Comparison of ENCODE assay signal across 26 cellular contexts in genomic region chr12:131042848-131043245, GRCh38.
"Had no signal": no experiment of that assay in that cellular context is flagged by ENCODE, and none has a peak within 500 bp of the region (broad histone marks: within the 10 kb centered on the region; RNA-seq: fewer than 3 reads in every experiment).

No MANE protein-coding gene starts in this region.

- H3K4me3 ChIP-seq: breast epithelium, esophagus muscularis mucosa, heart left ventricle, neural progenitor cell, skin epidermis had no signal

- DNase-seq: activated CD4-positive, alpha-beta T cell treated with anti-CD3 and anti-CD28 coated beads for 36 hours; activated CD4-positive, CD25-positive, alpha-beta regulatory T cell; activated CD8-positive, alpha-beta memory T cell treated with anti-CD3 and anti-CD28 coated beads, Interleukin-2, amount 10 ng/mL, durations not matched to agents 7 days and 5 days; activated CD8-positive, alpha-beta T cell treated with anti-CD3 and anti-CD28 coated beads, Interleukin-2, amount 10 ng/mL, durations not matched to agents 7 days and 5 days; activated naive CD8-positive, alpha-beta T cell treated with anti-CD3 and anti-CD28 coated beads, Interleukin-2, amount 50 U/mL, for 24 hours; activated T-cell treated with anti-CD3 and anti-CD28 coated beads, Interleukin-2, amount 50 U/mL, for 48 hours; amygdala; foreskin keratinocyte; hypothalamus; immature natural killer cell; mesenchymal stem cell; natural killer cell; stimulated activated CD4-positive, alpha-beta T cell treated with anti-CD3 and anti-CD28 coated beads, Interleukin-4, amount 100 ng/mL, for 24 hours had no signal

- H3K9me3 ChIP-seq: breast epithelium, esophagus muscularis mucosa, heart left ventricle had no signal

- H3K27ac Mint-ChIP-seq: activated CD4-positive, alpha-beta T cell treated with anti-CD3 and anti-CD28 coated beads for 36 hours; activated CD8-positive, alpha-beta memory T cell treated with anti-CD3 and anti-CD28 coated beads, Interleukin-2, amount 10 ng/mL, durations not matched to agents 7 days and 5 days; activated CD8-positive, alpha-beta T cell treated with anti-CD3 and anti-CD28 coated beads, Interleukin-2, amount 10 ng/mL, durations not matched to agents 7 days and 5 days; activated naive CD4-positive, alpha-beta T cell treated with anti-CD3 and anti-CD28 coated beads, Interleukin-2, amount 50 U/mL, for 24 hours; activated naive CD8-positive, alpha-beta T cell treated with anti-CD3 and anti-CD28 coated beads, Interleukin-2, amount 50 U/mL, for 24 hours; activated T-helper 2 cell treated with anti-CD3 and anti-CD28 coated beads, Interferon-gamma antibody, Interleukin-2, Interleukin-4, amounts not matched to agents 10 μg/mL and 5 μg/mL and 100 μg/mL, durations not matched to agents 14 hours and 24 hours and 36 hours; dendritic cell treated with granulocyte-macrophage colony-stimulating factor and Interleukin-4, amounts not matched to agents 40 ng/mL and 50 ng/mL, for 4 days; immature natural killer cell; natural killer cell; neural progenitor cell; stimulated activated effector memory CD8-positive, alpha-beta T cell treated with anti-CD3 and anti-CD28 coated beads, Interleukin-12 subunit alpha, Interleukin-12 subunit beta, amount 100 ng/mL, for 72 hours; stimulated activated naive CD8-positive, alpha-beta T cell treated with anti-CD3 and anti-CD28 coated beads, Interleukin-15, Interleukin-2, amounts not matched to agents 100 ng/mL and 50 ng/mL, for 24 hours; type B pancreatic cell had no signal

- H3K36me3 ChIP-seq: breast epithelium, neural progenitor cell had no signal

- H3K27ac ChIP-seq: breast epithelium, esophagus muscularis mucosa, foreskin keratinocyte, heart left ventricle, neural progenitor cell, skin epidermis had no signal

- H3K27me3 ChIP-seq: breast epithelium, esophagus muscularis mucosa, foreskin keratinocyte, heart left ventricle, neural progenitor cell had no signal

- H3K4me3 Mint-ChIP-seq: activated CD4-positive, alpha-beta T cell treated with anti-CD3 and anti-CD28 coated beads for 36 hours; activated CD8-positive, alpha-beta memory T cell treated with anti-CD3 and anti-CD28 coated beads, Interleukin-2, amount 10 ng/mL, durations not matched to agents 7 days and 5 days; activated CD8-positive, alpha-beta T cell treated with anti-CD3 and anti-CD28 coated beads, Interleukin-2, amount 10 ng/mL, durations not matched to agents 7 days and 5 days; activated naive CD4-positive, alpha-beta T cell treated with anti-CD3 and anti-CD28 coated beads, Interleukin-2, amount 50 U/mL, for 24 hours; activated naive CD8-positive, alpha-beta T cell treated with anti-CD3 and anti-CD28 coated beads, Interleukin-2, amount 50 U/mL, for 24 hours; central memory CD8-positive, alpha-beta T cell; dendritic cell treated with granulocyte-macrophage colony-stimulating factor and Interleukin-4, amounts not matched to agents 40 ng/mL and 50 ng/mL, for 4 days; immature natural killer cell; natural killer cell; neural progenitor cell; stimulated activated effector memory CD8-positive, alpha-beta T cell treated with anti-CD3 and anti-CD28 coated beads, Interleukin-12 subunit alpha, Interleukin-12 subunit beta, amount 100 ng/mL, for 72 hours; stimulated activated naive CD8-positive, alpha-beta T cell treated with anti-CD3 and anti-CD28 coated beads, Interleukin-15, Interleukin-2, amounts not matched to agents 100 ng/mL and 50 ng/mL, for 24 hours; type B pancreatic cell had no signal

- H3K9ac ChIP-seq: neural progenitor cell had no signal

- H3K4me1 Mint-ChIP-seq: activated CD4-positive, alpha-beta T cell treated with anti-CD3 and anti-CD28 coated beads for 36 hours; activated CD8-positive, alpha-beta memory T cell treated with anti-CD3 and anti-CD28 coated beads, Interleukin-2, amount 10 ng/mL, durations not matched to agents 7 days and 5 days; activated naive CD4-positive, alpha-beta T cell treated with anti-CD3 and anti-CD28 coated beads, Interleukin-2, amount 50 U/mL, for 24 hours; activated naive CD8-positive, alpha-beta T cell treated with anti-CD3 and anti-CD28 coated beads, Interleukin-2, amount 50 U/mL, for 24 hours; central memory CD8-positive, alpha-beta T cell; immature natural killer cell; natural killer cell had no signal

- H3K9me3 Mint-ChIP-seq: activated naive CD4-positive, alpha-beta T cell treated with anti-CD3 and anti-CD28 coated beads, Interleukin-2, amount 50 U/mL, for 24 hours; dendritic cell treated with granulocyte-macrophage colony-stimulating factor and Interleukin-4, amounts not matched to agents 40 ng/mL and 50 ng/mL, for 4 days; natural killer cell; stimulated activated effector memory CD8-positive, alpha-beta T cell treated with anti-CD3 and anti-CD28 coated beads, Interleukin-12 subunit alpha, Interleukin-12 subunit beta, amount 100 ng/mL, for 72 hours; type B pancreatic cell had no signal

- H3K4me2 ChIP-seq: neural progenitor cell had no signal

- H3K36me3 Mint-ChIP-seq: activated CD8-positive, alpha-beta memory T cell treated with anti-CD3 and anti-CD28 coated beads, Interleukin-2, amount 10 ng/mL, durations not matched to agents 7 days and 5 days; activated naive CD4-positive, alpha-beta T cell treated with anti-CD3 and anti-CD28 coated beads, Interleukin-2, amount 50 U/mL, for 24 hours; immature natural killer cell; natural killer cell; neural progenitor cell; stimulated activated effector memory CD8-positive, alpha-beta T cell treated with anti-CD3 and anti-CD28 coated beads, Interleukin-12 subunit alpha, Interleukin-12 subunit beta, amount 100 ng/mL, for 72 hours had no signal

- H3K27me3 Mint-ChIP-seq: activated CD4-positive, alpha-beta T cell treated with anti-CD3 and anti-CD28 coated beads for 36 hours; activated CD8-positive, alpha-beta memory T cell treated with anti-CD3 and anti-CD28 coated beads, Interleukin-2, amount 10 ng/mL, durations not matched to agents 7 days and 5 days; activated naive CD4-positive, alpha-beta T cell treated with anti-CD3 and anti-CD28 coated beads, Interleukin-2, amount 50 U/mL, for 24 hours; activated naive CD8-positive, alpha-beta T cell treated with anti-CD3 and anti-CD28 coated beads, Interleukin-2, amount 50 U/mL, for 24 hours; central memory CD8-positive, alpha-beta T cell; stimulated activated naive CD8-positive, alpha-beta T cell treated with anti-CD3 and anti-CD28 coated beads, Interleukin-15, Interleukin-2, amounts not matched to agents 100 ng/mL and 50 ng/mL, for 24 hours; type B pancreatic cell had no signal

- ATAC-seq: activated CD4-positive, alpha-beta T cell treated with anti-CD3 and anti-CD28 coated beads for 36 hours; activated CD8-positive, alpha-beta memory T cell treated with anti-CD3 and anti-CD28 coated beads, Interleukin-2, amount 10 ng/mL, durations not matched to agents 7 days and 5 days; activated CD8-positive, alpha-beta T cell treated with anti-CD3 and anti-CD28 coated beads, Interleukin-2, amount 10 ng/mL, durations not matched to agents 7 days and 5 days; activated naive CD8-positive, alpha-beta T cell treated with anti-CD3 and anti-CD28 coated beads, Interleukin-2, amount 50 U/mL, for 24 hours; foreskin keratinocyte; heart left ventricle; natural killer cell; sciatic nerve; stimulated activated effector memory CD8-positive, alpha-beta T cell treated with anti-CD3 and anti-CD28 coated beads, Interleukin-12 subunit alpha, Interleukin-12 subunit beta, amount 100 ng/mL, for 72 hours had no signal

- H3K4me1 ChIP-seq: breast epithelium, foreskin keratinocyte, neural progenitor cell had no signal

- H2AFZ ChIP-seq: neural progenitor cell had no signal
